Comparison of ENCODE assay signal across 1 cellular context in the genomic region with DNA sequence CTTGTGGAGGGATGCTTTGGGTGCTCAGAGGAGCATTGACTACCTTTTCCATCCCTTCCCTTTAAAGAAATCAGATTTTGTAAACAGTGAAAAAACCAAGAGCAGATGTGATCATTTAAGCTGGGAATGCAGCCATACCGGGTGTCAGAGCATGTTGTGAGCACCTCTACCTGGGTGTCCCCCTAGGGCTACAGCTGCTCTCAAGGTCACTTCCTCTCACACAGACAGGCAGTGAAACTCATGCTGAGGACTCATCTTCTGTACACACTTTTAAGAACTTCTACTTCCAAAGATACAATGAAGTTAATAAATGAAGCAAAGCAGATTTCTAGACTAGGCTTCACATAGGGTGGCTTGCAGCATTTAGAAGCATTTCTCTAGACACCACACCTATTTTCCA.
TF ChIP-seq lines count a peak whose summit lies in the region.

No MANE protein-coding gene starts in this region.

TF ChIP-seq in HepG2, 621 proteins besides CTCF, POLR2A, EP300 and RAD21:
- TF ChIP-seq, protein P1, sequence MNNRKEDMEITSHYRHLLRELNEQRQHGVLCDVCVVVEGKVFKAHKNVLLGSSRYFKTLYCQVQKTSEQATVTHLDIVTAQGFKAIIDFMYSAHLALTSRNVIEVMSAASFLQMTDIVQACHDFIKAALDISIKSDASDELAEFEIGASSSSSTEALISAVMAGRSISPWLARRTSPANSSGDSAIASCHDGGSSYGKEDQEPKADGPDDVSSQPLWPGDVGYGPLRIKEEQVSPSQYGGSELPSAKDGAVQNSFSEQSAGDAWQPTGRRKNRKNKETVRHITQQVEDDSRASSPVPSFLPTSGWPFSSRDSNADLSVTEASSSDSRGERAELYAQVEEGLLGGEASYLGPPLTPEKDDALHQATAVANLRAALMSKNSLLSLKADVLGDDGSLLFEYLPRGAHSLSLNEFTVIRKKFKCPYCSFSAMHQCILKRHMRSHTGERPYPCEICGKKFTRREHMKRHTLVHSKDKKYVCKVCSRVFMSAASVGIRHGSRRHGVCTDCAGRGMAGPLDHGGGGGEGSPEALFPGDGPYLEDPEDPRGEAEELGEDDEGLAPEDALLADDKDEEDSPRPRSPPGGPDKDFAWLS (CRISPR knock-in tag; IDR thresholded peaks at IDR 0.05; ENCODE audit: borderline replicate concordance): no peak
- TF ChIP-seq, protein P2, sequence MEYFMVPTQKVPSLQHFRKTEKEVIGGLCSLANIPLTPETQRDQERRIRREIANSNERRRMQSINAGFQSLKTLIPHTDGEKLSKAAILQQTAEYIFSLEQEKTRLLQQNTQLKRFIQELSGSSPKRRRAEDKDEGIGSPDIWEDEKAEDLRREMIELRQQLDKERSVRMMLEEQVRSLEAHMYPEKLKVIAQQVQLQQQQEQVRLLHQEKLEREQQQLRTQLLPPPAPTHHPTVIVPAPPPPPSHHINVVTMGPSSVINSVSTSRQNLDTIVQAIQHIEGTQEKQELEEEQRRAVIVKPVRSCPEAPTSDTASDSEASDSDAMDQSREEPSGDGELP (IDR thresholded peaks at IDR 0.05; ENCODE audit: borderline replicate concordance, low read depth): no peak
- TF ChIP-seq MED13 (CRISPR knock-in tag; IDR thresholded peaks at IDR 0.05) (no peak), RFX3 (CRISPR knock-in tag; IDR thresholded peaks at IDR 0.05) (no peak), ZMAT3 (CRISPR knock-in tag; conservative IDR thresholded peaks at IDR 0.05) (no peak), HDAC2 (CRISPR knock-in tag; IDR thresholded peaks at IDR 0.05) (no peak), ZNF121 (CRISPR knock-in tag; IDR thresholded peaks at IDR 0.05) (no peak)
- TF ChIP-seq, protein P3, sequence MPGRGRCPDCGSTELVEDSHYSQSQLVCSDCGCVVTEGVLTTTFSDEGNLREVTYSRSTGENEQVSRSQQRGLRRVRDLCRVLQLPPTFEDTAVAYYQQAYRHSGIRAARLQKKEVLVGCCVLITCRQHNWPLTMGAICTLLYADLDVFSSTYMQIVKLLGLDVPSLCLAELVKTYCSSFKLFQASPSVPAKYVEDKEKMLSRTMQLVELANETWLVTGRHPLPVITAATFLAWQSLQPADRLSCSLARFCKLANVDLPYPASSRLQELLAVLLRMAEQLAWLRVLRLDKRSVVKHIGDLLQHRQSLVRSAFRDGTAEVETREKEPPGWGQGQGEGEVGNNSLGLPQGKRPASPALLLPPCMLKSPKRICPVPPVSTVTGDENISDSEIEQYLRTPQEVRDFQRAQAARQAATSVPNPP (CRISPR knock-in tag; IDR thresholded peaks at IDR 0.05): no peak
- TF ChIP-seq, protein P4, sequence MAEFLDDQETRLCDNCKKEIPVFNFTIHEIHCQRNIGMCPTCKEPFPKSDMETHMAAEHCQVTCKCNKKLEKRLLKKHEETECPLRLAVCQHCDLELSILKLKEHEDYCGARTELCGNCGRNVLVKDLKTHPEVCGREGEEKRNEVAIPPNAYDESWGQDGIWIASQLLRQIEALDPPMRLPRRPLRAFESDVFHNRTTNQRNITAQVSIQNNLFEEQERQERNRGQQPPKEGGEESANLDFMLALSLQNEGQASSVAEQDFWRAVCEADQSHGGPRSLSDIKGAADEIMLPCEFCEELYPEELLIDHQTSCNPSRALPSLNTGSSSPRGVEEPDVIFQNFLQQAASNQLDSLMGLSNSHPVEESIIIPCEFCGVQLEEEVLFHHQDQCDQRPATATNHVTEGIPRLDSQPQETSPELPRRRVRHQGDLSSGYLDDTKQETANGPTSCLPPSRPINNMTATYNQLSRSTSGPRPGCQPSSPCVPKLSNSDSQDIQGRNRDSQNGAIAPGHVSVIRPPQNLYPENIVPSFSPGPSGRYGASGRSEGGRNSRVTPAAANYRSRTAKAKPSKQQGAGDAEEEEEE (CRISPR knock-in tag; IDR thresholded peaks at IDR 0.05; ENCODE audit: borderline replicate concordance): no peak
TF ChIP-seq in HepG2: peak in this region for 0.
